12 cellular contexts compared by ENCODE assay signal in the genomic region with DNA sequence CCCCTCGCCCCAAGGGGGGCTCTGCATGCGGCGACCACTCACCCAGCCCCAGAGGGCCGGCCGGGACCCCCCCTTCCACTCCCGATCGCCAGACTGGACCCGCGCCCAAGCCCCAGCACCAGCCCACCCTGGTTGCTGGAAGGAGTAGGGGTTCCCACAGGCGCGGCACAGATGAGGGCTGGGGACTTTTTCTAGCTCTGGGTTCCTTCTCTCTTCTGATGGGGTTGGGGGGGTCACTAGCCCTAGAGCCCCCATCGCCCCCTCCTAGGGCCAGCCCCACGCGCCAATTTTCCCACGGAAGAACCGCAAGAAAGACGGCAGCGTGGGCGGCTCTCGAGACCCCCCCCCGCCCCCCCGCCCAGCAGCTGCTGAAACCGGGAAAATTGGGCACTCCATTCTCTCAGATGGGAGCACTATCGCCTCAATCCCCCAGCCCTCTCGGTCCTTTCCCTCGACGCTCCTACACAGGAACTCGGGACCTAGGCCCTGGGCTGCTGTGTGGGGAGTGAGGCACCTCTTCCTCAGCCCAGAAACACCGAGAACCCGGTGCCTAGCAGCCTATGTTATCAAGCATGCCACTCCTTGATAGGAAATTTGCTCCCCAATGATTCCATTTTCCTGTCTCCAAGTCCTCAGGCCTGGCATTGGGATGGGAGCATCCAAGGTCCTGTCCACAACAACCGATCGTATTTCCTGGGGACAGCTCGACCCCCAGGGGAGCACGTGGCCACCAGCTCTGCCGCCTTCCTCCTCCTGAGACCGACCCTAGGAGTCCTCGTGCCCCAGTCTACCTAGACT. TPM values are rescaled to one million over a fixed set of nuclear protein-coding genes. Genes with fewer than 3 reads are reported as not detected.
DNase-seq lines count a peak whose midpoint lies in the region; ATAC-seq, FAIRE-seq and TF ChIP-seq lines count a peak whose summit lies in the region.
"Had no signal": no experiment of that assay in that cellular context is flagged by ENCODE, and none has a peak within 500 bp of the region (broad histone marks: within the 10 kb centered on the region; RNA-seq: fewer than 3 reads in every experiment).

No MANE protein-coding gene starts in this region.

- no peak for ATAC-seq in HG03025 (IDR thresholded peaks at IDR 0.05; ENCODE audit: low FRiP score, unreplicated experiment)

- peak overlapping the region; percentile 61 for H2AFZ ChIP-seq in KMS-11 (ENCODE audit: low read depth)

- TF ChIP-seq CTCF in KMS-11 (conservative IDR thresholded peaks at IDR 0.05; ENCODE audit: low read depth, low read length) (no peak), MCF 10A (IDR thresholded peaks at IDR 0.05; ENCODE audit: unreplicated experiment) (no peak), neural crest cell (conservative IDR thresholded peaks at IDR 0.05) (no peak)

- CTCF ChIA-PET in CD8-positive, alpha-beta memory T cell (lab: Charles Lee) = interaction anchor here (1.3 kb wide), 1 partner anchor 23 kb away, joined by 3 read pairs; no protein-coding TSS in a partner anchor
- CTCF ChIA-PET in MCF 10A (lab: Yijun Ruan, JAX) = interaction anchor here (0.5 to 1.4 kb wide), 2 partner anchors 23 to 103 kb away, joined by 3 to 4 read pairs; no protein-coding TSS in a partner anchor

- H3K4me2 ChIP-seq in KMS-11 = peak overlapping the region; percentile 63; the same call in 1 of the 2 replicates

- H3K27me3 Mint-ChIP-seq in CD8-positive, alpha-beta memory T cell = peaks cover 39 to 43% of the 10 kb centered on the region in 2 donors
- H3K27me3 Mint-ChIP-seq in MCF 10A (ENCODE audit: insufficient read depth, unreplicated experiment) (peaks cover 14% of the 10 kb centered on the region), neural crest cell (ENCODE audit: low read depth) (peaks cover 77% of the 10 kb centered on the region)

- H3K79me2 ChIP-seq in KMS-11 (ENCODE audit: insufficient read depth, low read depth) = no peaks in the 10 kb centered on the region

- BruUV-seq in MCF 10A (replicated peaks; lab: Mats Ljungman, UMichigan) = no TSS peak

- no peak overlapping the region for H3K4me3 ChIP-seq in CD8-positive, alpha-beta memory T cell (ENCODE audit: low read length)
- no peak overlapping the region for H3K4me3 ChIP-seq in KMS-11 (IDR thresholded peaks at IDR 0.05; ENCODE audit: insufficient read depth, low read depth, low read length)
- H3K4me3 ChIP-seq: HAP-1, mucosa of descending colon had no signal

- H3K27ac ChIP-seq in CD8-positive, alpha-beta memory T cell (ENCODE audit: low read depth, low read length) = no peak overlapping the region
- H3K27ac ChIP-seq in KMS-11 = no peak overlapping the region
- H3K27ac ChIP-seq: epithelial cell of prostate had no signal

- no peaks in the 10 kb centered on the region for H3K36me3 ChIP-seq in CD8-positive, alpha-beta memory T cell (ENCODE audit: insufficient read depth, low read length)
- no peaks in the 10 kb centered on the region for H3K36me3 ChIP-seq in KMS-11 (ENCODE audit: insufficient read depth)
- H3K36me3 ChIP-seq: HAP-1 had no signal

- no peaks in the 10 kb centered on the region for H3K9me3 ChIP-seq in CD8-positive, alpha-beta memory T cell (ENCODE audit: low read length)
- H3K9me3 ChIP-seq: HAP-1, mucosa of descending colon had no signal

- no peaks in the 10 kb centered on the region for H3K36me3 Mint-ChIP-seq in CD8-positive, alpha-beta memory T cell
- H3K36me3 Mint-ChIP-seq in MCF 10A (ENCODE audit: insufficient read depth, unreplicated experiment) (peaks cover 6% of the 10 kb centered on the region), neural crest cell (ENCODE audit: low read depth) (no peaks in the 10 kb centered on the region)

- H3K9ac ChIP-seq in KMS-11 = peak overlapping the region; percentile 53; the same call in 1 of the 2 replicates

- DNase-seq in CD8-positive, alpha-beta memory T cell = no peak
- DNase-seq in MCF 10A (ENCODE audit: unreplicated experiment) = no peak
- DNase-seq in neural crest cell (ENCODE audit: low read depth, low spot score) = no peak
- DNase-seq in hepatic stellate cell (ENCODE audit: low spot score) = no peak
- DNase-seq in AG08395 (ENCODE audit: low spot score) = no peak
- no peak for DNase-seq in RCC 7860 (ENCODE audit: low spot score)
- DNase-seq: NCI-H526 treated with DMSO at 0.1 percent for 48 hours had no signal

- peaks cover 26 to 33% (median 28%) of the 10 kb centered on the region in 3 donors for H3K4me1 Mint-ChIP-seq in CD8-positive, alpha-beta memory T cell
- H3K4me1 Mint-ChIP-seq in MCF 10A (ENCODE audit: insufficient read depth, unreplicated experiment) (peaks cover 12% of the 10 kb centered on the region), neural crest cell (peaks cover 28% of the 10 kb centered on the region)

- POLR2A ChIA-PET in CD8-positive, alpha-beta memory T cell (lab: Charles Lee) = interaction anchor here (1.8 to 2.0 kb wide), 3 partner anchors 10 to 22 kb away, joined by 7 to 17 read pairs (median 7); partner anchors contain the start of gene CBX8
- POLR2A ChIA-PET in MCF 10A (lab: Yijun Ruan, JAX) = no interaction called here

- no peaks in the 10 kb centered on the region for H4K20me1 ChIP-seq in KMS-11 (ENCODE audit: insufficient read depth)

- intact Hi-C loops in MCF 10A (cut with micrococcal nuclease) = no loop called here

- peaks cover 53% of the 10 kb centered on the region for H3K27me3 ChIP-seq in CD8-positive, alpha-beta memory T cell (ENCODE audit: insufficient read depth, low read length, poor library complexity, severe bottlenecking)
- H3K27me3 ChIP-seq in KMS-11 (ENCODE audit: insufficient read depth, low read depth) = peaks cover 38% of the 10 kb centered on the region

- H3K4me1 ChIP-seq in CD8-positive, alpha-beta memory T cell (ENCODE audit: insufficient read depth, low read length) = peaks cover 34% of the 10 kb centered on the region
- H3K4me1 ChIP-seq in KMS-11 (ENCODE audit: low read depth, poor library complexity, severe bottlenecking) = peaks cover 35% of the 10 kb centered on the region

- peak overlapping the region; percentile 33 to 86 (median 58) for H3K4me3 Mint-ChIP-seq in CD8-positive, alpha-beta memory T cell
- H3K4me3 Mint-ChIP-seq in MCF 10A (ENCODE audit: unreplicated experiment) (peak overlapping the region; percentile 38), neural crest cell (peak overlapping the region; percentile 83)

- H3K27ac Mint-ChIP-seq in CD8-positive, alpha-beta memory T cell = peak overlapping the region in 2 of 8 donors; percentile 43
- H3K27ac Mint-ChIP-seq in MCF 10A (ENCODE audit: low read depth, unreplicated experiment) = no peak overlapping the region
- H3K27ac Mint-ChIP-seq in neural crest cell (ENCODE audit: unreplicated experiment) = peak overlapping the region; percentile 75

- H3K9me3 Mint-ChIP-seq in CD8-positive, alpha-beta memory T cell = no peaks in the 10 kb centered on the region
- H3K9me3 Mint-ChIP-seq in MCF 10A (ENCODE audit: unreplicated experiment) (no peaks in the 10 kb centered on the region), neural crest cell (no peaks in the 10 kb centered on the region)

- no peak for FAIRE-seq in RCC 7860 (lab: Jason Lieb, UNC)

RNA-seq across cellular contexts. Expression of gene CBX8, which starts 17.1 kb away (rescaled TPM):
- total RNA-seq in CD8-positive, alpha-beta memory T cell = 1 to 10 TPM; 1.9 to 2.2 TPM
- polyA plus RNA-seq in CD8-positive, alpha-beta memory T cell = 0.91 TPM
- total RNA-seq in MCF 10A (2022) (9.4 and 10.5 TPM in 2 replicates), neural crest cell (16.5 and 19.2 TPM in 2 replicates)

RNA-seq across cellular contexts. Expression of gene CBX4, which starts 25.2 kb away (rescaled TPM):
- total RNA-seq in CD8-positive, alpha-beta memory T cell = 10 to 100 TPM in 1 of 2 experiments, 1 to 10 TPM in 1; 9.8 to 12.2 TPM
- polyA plus RNA-seq in CD8-positive, alpha-beta memory T cell = 12.1 TPM
- total RNA-seq in MCF 10A (2022) = 85.8 and 89.7 TPM in 2 replicates
- 19.1 and 21.0 TPM in 2 replicates for total RNA-seq in neural crest cell

RNA-seq across cellular contexts. Expression of gene CBX2, which starts 36.1 kb away (rescaled TPM):
- total RNA-seq in CD8-positive, alpha-beta memory T cell = 1 to 10 TPM; 2.0 to 2.2 TPM
- 0.10 TPM for polyA plus RNA-seq in CD8-positive, alpha-beta memory T cell
- total RNA-seq in MCF 10A (2022) (3.8 and 3.9 TPM in 2 replicates), neural crest cell (95.4 and 101 TPM in 2 replicates)

Comparison
In these comparisons a context has a peak if more than half of its experiments do, and no peak if none do; other contexts are left out.
1. RNA of gene CBX2, which starts 36.1 kb away (total RNA-seq): 95.4 to 101 TPM in neural crest cell; 3.8 to 3.9 TPM in MCF 10A and 2.0 to 2.2 TPM in CD8-positive, alpha-beta memory T cell; every median in the first group is over 10 times any median in the second.
2. Peak in every context shown above with its lines, with median percentiles within 50 percentile points of each other: H3K4me3 Mint-ChIP-seq.